In the genomic region with DNA sequence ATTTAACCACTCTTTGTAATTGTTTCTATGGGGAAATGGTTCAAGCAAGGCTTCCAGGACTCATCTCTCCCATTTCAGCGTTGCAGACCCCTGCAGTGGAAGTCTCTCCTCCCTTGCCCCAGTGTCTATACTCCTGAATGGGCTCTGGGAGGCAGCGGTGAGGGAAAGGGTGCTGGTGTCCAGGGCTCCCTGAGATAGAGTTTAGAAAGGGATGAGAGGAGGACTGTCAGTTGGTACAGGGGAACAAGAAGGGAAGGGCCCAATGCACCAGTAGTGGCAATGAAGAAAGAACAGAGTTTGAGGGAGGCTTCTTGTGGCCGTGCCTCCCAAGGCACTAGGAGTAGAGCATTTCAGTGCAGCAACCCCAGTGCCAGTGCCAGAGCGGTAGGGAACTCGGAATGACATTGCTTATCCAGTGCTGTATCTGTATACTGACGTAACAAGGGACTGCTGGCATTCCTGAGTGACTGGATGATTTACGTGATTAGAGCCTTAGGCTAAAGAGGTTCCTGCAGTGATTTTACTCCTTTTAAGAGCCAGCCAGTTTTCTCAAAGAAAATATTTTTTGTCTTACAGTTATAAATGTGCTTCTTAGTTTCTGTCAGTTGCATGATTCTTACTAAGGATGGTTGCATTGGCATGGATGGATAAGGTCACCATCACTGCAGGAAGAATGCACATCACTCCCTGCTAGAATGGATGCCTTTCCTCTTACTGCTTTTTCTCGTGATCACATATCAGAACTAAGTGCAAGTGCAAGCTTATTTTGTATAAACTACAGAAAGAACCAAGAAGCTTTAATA, we compare ENCODE assay signal across 1 cellular context.
TF ChIP-seq lines count a peak whose summit lies in the region.

No MANE protein-coding gene starts in this region.

TF ChIP-seq in SK-N-SH treated with all-trans-retinoic acid at 6 μM for 48 hours, 23 proteins besides CTCF, POLR2A, EP300 and RAD21 (continued from another document):
- TF ChIP-seq, protein P1, sequence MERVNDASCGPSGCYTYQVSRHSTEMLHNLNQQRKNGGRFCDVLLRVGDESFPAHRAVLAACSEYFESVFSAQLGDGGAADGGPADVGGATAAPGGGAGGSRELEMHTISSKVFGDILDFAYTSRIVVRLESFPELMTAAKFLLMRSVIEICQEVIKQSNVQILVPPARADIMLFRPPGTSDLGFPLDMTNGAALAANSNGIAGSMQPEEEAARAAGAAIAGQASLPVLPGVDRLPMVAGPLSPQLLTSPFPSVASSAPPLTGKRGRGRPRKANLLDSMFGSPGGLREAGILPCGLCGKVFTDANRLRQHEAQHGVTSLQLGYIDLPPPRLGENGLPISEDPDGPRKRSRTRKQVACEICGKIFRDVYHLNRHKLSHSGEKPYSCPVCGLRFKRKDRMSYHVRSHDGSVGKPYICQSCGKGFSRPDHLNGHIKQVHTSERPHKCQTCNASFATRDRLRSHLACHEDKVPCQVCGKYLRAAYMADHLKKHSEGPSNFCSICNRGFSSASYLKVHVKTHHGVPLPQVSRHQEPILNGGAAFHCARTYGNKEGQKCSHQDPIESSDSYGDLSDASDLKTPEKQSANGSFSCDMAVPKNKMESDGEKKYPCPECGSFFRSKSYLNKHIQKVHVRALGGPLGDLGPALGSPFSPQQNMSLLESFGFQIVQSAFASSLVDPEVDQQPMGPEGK (CRISPR knock-in tag; IDR thresholded peaks at IDR 0.05; ENCODE audit: borderline replicate concordance): peak; percentile 40; the same call in 1 of the 2 replicates
- TF ChIP-seq, protein P2, sequence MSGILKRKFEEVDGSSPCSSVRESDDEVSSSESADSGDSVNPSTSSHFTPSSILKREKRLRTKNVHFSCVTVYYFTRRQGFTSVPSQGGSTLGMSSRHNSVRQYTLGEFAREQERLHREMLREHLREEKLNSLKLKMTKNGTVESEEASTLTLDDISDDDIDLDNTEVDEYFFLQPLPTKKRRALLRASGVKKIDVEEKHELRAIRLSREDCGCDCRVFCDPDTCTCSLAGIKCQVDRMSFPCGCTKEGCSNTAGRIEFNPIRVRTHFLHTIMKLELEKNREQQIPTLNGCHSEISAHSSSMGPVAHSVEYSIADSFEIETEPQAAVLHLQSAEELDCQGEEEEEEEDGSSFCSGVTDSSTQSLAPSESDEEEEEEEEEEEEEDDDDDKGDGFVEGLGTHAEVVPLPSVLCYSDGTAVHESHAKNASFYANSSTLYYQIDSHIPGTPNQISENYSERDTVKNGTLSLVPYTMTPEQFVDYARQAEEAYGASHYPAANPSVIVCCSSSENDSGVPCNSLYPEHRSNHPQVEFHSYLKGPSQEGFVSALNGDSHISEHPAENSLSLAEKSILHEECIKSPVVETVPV (CRISPR knock-in tag; IDR thresholded peaks at IDR 0.05): no peak; the same call in 1 of the 2 replicates
- TF ChIP-seq, protein P3, sequence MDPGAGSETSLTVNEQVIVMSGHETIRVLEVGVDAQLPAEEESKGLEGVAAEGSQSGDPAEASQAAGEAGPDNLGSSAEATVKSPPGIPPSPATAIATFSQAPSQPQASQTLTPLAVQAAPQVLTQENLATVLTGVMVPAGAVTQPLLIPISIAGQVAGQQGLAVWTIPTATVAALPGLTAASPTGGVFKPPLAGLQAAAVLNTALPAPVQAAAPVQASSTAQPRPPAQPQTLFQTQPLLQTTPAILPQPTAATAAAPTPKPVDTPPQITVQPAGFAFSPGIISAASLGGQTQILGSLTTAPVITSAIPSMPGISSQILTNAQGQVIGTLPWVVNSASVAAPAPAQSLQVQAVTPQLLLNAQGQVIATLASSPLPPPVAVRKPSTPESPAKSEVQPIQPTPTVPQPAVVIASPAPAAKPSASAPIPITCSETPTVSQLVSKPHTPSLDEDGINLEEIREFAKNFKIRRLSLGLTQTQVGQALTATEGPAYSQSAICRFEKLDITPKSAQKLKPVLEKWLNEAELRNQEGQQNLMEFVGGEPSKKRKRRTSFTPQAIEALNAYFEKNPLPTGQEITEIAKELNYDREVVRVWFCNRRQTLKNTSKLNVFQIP (CRISPR knock-in tag; IDR thresholded peaks at IDR 0.05; ENCODE audit: borderline replicate concordance, low read depth): no peak
- TF ChIP-seq, protein P4, sequence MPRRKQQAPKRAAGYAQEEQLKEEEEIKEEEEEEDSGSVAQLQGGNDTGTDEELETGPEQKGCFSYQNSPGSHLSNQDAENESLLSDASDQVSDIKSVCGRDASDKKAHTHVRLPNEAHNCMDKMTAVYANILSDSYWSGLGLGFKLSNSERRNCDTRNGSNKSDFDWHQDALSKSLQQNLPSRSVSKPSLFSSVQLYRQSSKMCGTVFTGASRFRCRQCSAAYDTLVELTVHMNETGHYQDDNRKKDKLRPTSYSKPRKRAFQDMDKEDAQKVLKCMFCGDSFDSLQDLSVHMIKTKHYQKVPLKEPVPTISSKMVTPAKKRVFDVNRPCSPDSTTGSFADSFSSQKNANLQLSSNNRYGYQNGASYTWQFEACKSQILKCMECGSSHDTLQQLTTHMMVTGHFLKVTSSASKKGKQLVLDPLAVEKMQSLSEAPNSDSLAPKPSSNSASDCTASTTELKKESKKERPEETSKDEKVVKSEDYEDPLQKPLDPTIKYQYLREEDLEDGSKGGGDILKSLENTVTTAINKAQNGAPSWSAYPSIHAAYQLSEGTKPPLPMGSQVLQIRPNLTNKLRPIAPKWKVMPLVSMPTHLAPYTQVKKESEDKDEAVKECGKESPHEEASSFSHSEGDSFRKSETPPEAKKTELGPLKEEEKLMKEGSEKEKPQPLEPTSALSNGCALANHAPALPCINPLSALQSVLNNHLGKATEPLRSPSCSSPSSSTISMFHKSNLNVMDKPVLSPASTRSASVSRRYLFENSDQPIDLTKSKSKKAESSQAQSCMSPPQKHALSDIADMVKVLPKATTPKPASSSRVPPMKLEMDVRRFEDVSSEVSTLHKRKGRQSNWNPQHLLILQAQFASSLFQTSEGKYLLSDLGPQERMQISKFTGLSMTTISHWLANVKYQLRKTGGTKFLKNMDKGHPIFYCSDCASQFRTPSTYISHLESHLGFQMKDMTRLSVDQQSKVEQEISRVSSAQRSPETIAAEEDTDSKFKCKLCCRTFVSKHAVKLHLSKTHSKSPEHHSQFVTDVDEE (CRISPR knock-in tag; IDR thresholded peaks at IDR 0.05): peak; percentile 82
- TF ChIP-seq RARB (CRISPR knock-in tag; IDR thresholded peaks at IDR 0.05): no peak
- no peak for TF ChIP-seq ZNF70 (CRISPR knock-in tag; IDR thresholded peaks at IDR 0.05)
